Comparison of ENCODE assay signal across 26 cellular contexts in genomic region chr6:93685494-93685893, GRCh38.
"Had no signal": no experiment of that assay in that cellular context is flagged by ENCODE, and none has a peak within 500 bp of the region (broad histone marks: within the 10 kb centered on the region; RNA-seq: fewer than 3 reads in every experiment).

No MANE protein-coding gene starts in this region.

- DNase-seq: colonic mucosa; cortex of kidney; dermis blood vessel endothelial cell; dorsolateral prefrontal cortex; effector CD4-positive, alpha-beta T cell; effector CD8-positive, alpha-beta T cell; effector memory CD4-positive, alpha-beta T cell; effector memory CD8-positive, alpha-beta T cell; endodermal cell; erythroblast; esophagus squamous epithelium; foreskin fibroblast; foreskin keratinocyte; foreskin melanocyte; gastrocnemius medialis; glutamatergic neuron; head of caudate nucleus; heart left ventricle; heart right ventricle had no signal

- H3K9me3 ChIP-seq: colonic mucosa, gastrocnemius medialis, gastroesophageal sphincter had no signal

- ATAC-seq: effector memory CD8-positive, alpha-beta T cell; esophagus mucosa; foreskin keratinocyte; gastrocnemius medialis; gastroesophageal sphincter; heart left ventricle; heart right ventricle had no signal

- H3K27me3 ChIP-seq: colonic mucosa, dorsolateral prefrontal cortex, esophagus muscularis mucosa, esophagus squamous epithelium, foreskin keratinocyte, gastrocnemius medialis, gastroesophageal sphincter, heart left ventricle, heart right ventricle, hepatocyte had no signal

- H3K4me1 Mint-ChIP-seq: endodermal cell had no signal

- H3K4me3 ChIP-seq: colonic mucosa, coronary artery, dorsolateral prefrontal cortex, esophagus muscularis mucosa, esophagus squamous epithelium, gastrocnemius medialis, gastroesophageal sphincter, heart left ventricle, heart right ventricle, hepatocyte had no signal

- H3K4me3 Mint-ChIP-seq: dendritic cell treated with granulocyte-macrophage colony-stimulating factor and Interleukin-4, amounts not matched to agents 40 ng/mL and 50 ng/mL, for 4 days; effector memory CD8-positive, alpha-beta T cell; endodermal cell had no signal

- H3K4me1 ChIP-seq: colonic mucosa, esophagus muscularis mucosa, esophagus squamous epithelium, foreskin keratinocyte, gastrocnemius medialis, gastroesophageal sphincter, heart left ventricle, heart right ventricle had no signal

- H3K27ac Mint-ChIP-seq: dendritic cell treated with granulocyte-macrophage colony-stimulating factor and Interleukin-4, amounts not matched to agents 40 ng/mL and 50 ng/mL, for 4 days; effector memory CD8-positive, alpha-beta T cell; endodermal cell had no signal

- H3K27ac ChIP-seq: colonic mucosa, coronary artery, dorsolateral prefrontal cortex, epithelial cell of prostate, esophagus muscularis mucosa, esophagus squamous epithelium, foreskin keratinocyte, gastrocnemius medialis, gastroesophageal sphincter, heart left ventricle, heart right ventricle, hepatocyte had no signal

- H3K9me3 Mint-ChIP-seq: endodermal cell had no signal

- H3K36me3 ChIP-seq: colonic mucosa, esophagus muscularis mucosa, esophagus squamous epithelium, gastrocnemius medialis, heart left ventricle, heart right ventricle had no signal

- H3K27me3 Mint-ChIP-seq: dendritic cell treated with granulocyte-macrophage colony-stimulating factor and Interleukin-4, amounts not matched to agents 40 ng/mL and 50 ng/mL, for 4 days; effector memory CD8-positive, alpha-beta T cell had no signal

- H3K4me2 ChIP-seq: hepatocyte had no signal

- H2AFZ ChIP-seq: hepatocyte had no signal

- H3K79me2 ChIP-seq: hepatocyte had no signal
